ENCODE assay signal across 15 cellular contexts in genomic region chr18:58967643-58968291, GRCh38.
DNase-seq lines count a peak whose midpoint lies in the region; ATAC-seq and TF ChIP-seq lines count a peak whose summit lies in the region.
"Had no signal": no experiment of that assay in that cellular context is flagged by ENCODE, and none has a peak within 500 bp of the region (broad histone marks: within the 10 kb centered on the region; RNA-seq: fewer than 3 reads in every experiment).

No MANE protein-coding gene starts in this region.

- ATAC-seq in heart left ventricle (peak; percentile 8 to 57 (median 15)), left cardiac atrium (no peak), HG02981 (IDR thresholded peaks at IDR 0.05; ENCODE audit: unreplicated experiment) (no peak), esophagus mucosa (no peak)
- ATAC-seq: gastroesophageal sphincter had no signal

- H3K27ac Mint-ChIP-seq in endothelial cell (ENCODE audit: unreplicated experiment) = peak overlapping the region; percentile 95
- H3K27ac Mint-ChIP-seq: activated naive CD4-positive, alpha-beta T cell treated with anti-CD3 and anti-CD28 coated beads, Interleukin-2, amount 10 ng/mL, durations not matched to agents 7 days and 5 days; type B pancreatic cell had no signal

- H3K9me3 ChIP-seq in heart left ventricle = no peaks in the 10 kb centered on the region
- no peaks in the 10 kb centered on the region for H3K9me3 ChIP-seq in mesodermal cell (ENCODE audit: control insufficient read depth, low read length)
- H3K9me3 ChIP-seq in uterus = no peaks in the 10 kb centered on the region
- H3K9me3 ChIP-seq: gastroesophageal sphincter had no signal

- H3K27ac ChIP-seq in heart left ventricle = peak overlapping the region in 9 of 12 donors; percentile 5 to 63 (median 30)
- peak overlapping the region; percentile 78 for H3K27ac ChIP-seq in mesodermal cell (ENCODE audit: low read depth, low read length, severe bottlenecking)
- peak overlapping the region; percentile 39 to 69 for H3K27ac ChIP-seq in uterus
- H3K27ac ChIP-seq: gastroesophageal sphincter had no signal

- DNase-seq in heart left ventricle (no peak), left cardiac atrium (no peak), endothelial cell (ENCODE audit: low spot score) (no peak), uterus (no peak), mucosa of gallbladder (ENCODE audit: low spot score) (no peak)
- DNase-seq: activated CD8-positive, alpha-beta memory T cell treated with anti-CD3 and anti-CD28 coated beads for 24 hours; activated naive CD4-positive, alpha-beta T cell treated with anti-CD3 and anti-CD28 coated beads, Interleukin-2, amount 10 ng/mL, durations not matched to agents 7 days and 5 days; DMS153; Kasumi-1; NCI-H2081 had no signal

- H3K4me1 ChIP-seq in heart left ventricle (peaks cover 0 to 48% (median 35%) of the 10 kb centered on the region in 12 donors), mesodermal cell (ENCODE audit: control insufficient read depth, insufficient read depth, low read length, poor library complexity, severe bottlenecking) (peaks cover 28% of the 10 kb centered on the region), uterus (peaks cover 0 to 8% of the 10 kb centered on the region in 2 donors)

- TF ChIP-seq POLR2A in heart left ventricle (IDR thresholded peaks at IDR 0.05) (no peak), uterus (IDR thresholded peaks at IDR 0.05) (no peak)

- H3K36me3 ChIP-seq in heart left ventricle (peaks cover 0 to 55% (median 6%) of the 10 kb centered on the region in 9 donors), mesodermal cell (ENCODE audit: control insufficient read depth, insufficient read depth, low read length) (peaks cover 63% of the 10 kb centered on the region), uterus (no peaks in the 10 kb centered on the region)

- no peaks in the 10 kb centered on the region for H3K27me3 ChIP-seq in heart left ventricle
- no peaks in the 10 kb centered on the region for H3K27me3 ChIP-seq in uterus
- H3K27me3 ChIP-seq: gastroesophageal sphincter had no signal

- no peaks in the 10 kb centered on the region for H3K9me3 Mint-ChIP-seq in endothelial cell (ENCODE audit: unreplicated experiment)
- H3K9me3 Mint-ChIP-seq: activated naive CD4-positive, alpha-beta T cell treated with anti-CD3 and anti-CD28 coated beads, Interleukin-2, amount 10 ng/mL, durations not matched to agents 7 days and 5 days; type B pancreatic cell had no signal

- H3K4me3 Mint-ChIP-seq in endothelial cell (ENCODE audit: unreplicated experiment) = no peak overlapping the region
- H3K4me3 Mint-ChIP-seq: activated naive CD4-positive, alpha-beta T cell treated with anti-CD3 and anti-CD28 coated beads, Interleukin-2, amount 10 ng/mL, durations not matched to agents 7 days and 5 days; type B pancreatic cell had no signal

- peaks cover 8% of the 10 kb centered on the region for H3K27me3 Mint-ChIP-seq in endothelial cell (ENCODE audit: unreplicated experiment)
- H3K27me3 Mint-ChIP-seq: type B pancreatic cell had no signal

- WGBS in heart left ventricle, 4 donors = 86 to 93% (median 91%) methylated on average over 13 of the region's 13 CpGs
- 96 to 98% methylated on average over 13 of the region's 13 CpGs for WGBS in mesodermal cell (ENCODE audit: insufficient coverage in 2 of 2), 2 experiments

- peaks cover 40% of the 10 kb centered on the region for H3K36me3 Mint-ChIP-seq in endothelial cell (ENCODE audit: low read depth, unreplicated experiment)
- H3K36me3 Mint-ChIP-seq: activated naive CD4-positive, alpha-beta T cell treated with anti-CD3 and anti-CD28 coated beads, Interleukin-2, amount 10 ng/mL, durations not matched to agents 7 days and 5 days had no signal

- TF ChIP-seq CTCF in heart left ventricle (IDR thresholded peaks at IDR 0.05) (no peak), endothelial cell (IDR thresholded peaks at IDR 0.05; ENCODE audit: unreplicated experiment) (no peak), uterus (IDR thresholded peaks at IDR 0.05) (no peak)

- intact Hi-C loops in heart left ventricle (cut with DNase I) = loop anchor here in 1 of 10 donors (2.0 kb wide), 1 partner anchor 23 kb away; no protein-coding TSS in a partner anchor
- intact Hi-C loops in left cardiac atrium (cut with DNase I) = no loop called here
- intact Hi-C loops in uterus (cut with DNase I; ENCODE audit: low total_unique reads) = no loop called here

- H3K4me3 ChIP-seq in heart left ventricle = no peak overlapping the region
- H3K4me3 ChIP-seq in mesodermal cell (ENCODE audit: extremely low read depth, insufficient read depth, low read length, poor library complexity, severe bottlenecking) = no peak overlapping the region
- no peak overlapping the region for H3K4me3 ChIP-seq in uterus
- H3K4me3 ChIP-seq: gastroesophageal sphincter had no signal

- H3K4me1 Mint-ChIP-seq in endothelial cell (ENCODE audit: unreplicated experiment) = peaks cover 65% of the 10 kb centered on the region
- H3K4me1 Mint-ChIP-seq: activated naive CD4-positive, alpha-beta T cell treated with anti-CD3 and anti-CD28 coated beads, Interleukin-2, amount 10 ng/mL, durations not matched to agents 7 days and 5 days had no signal

Comparison
In these comparisons a context has a peak if more than half of its experiments do, and no peak if none do; other contexts are left out.
1. ATAC-seq: peak in heart left ventricle (4 of 4); none in left cardiac atrium (0 of 2), HG02981 (single experiment) and esophagus mucosa (single experiment).
2. Peak in every context shown above with its lines, with median percentiles within 50 percentile points of each other: H3K27ac ChIP-seq.